ENCODE assay signal across 19 cellular contexts in genomic region chr2:109211324-109211723, GRCh38.
DNase-seq lines count a peak whose midpoint lies in the region; ATAC-seq and TF ChIP-seq lines count a peak whose summit lies in the region.
"Had no signal": no experiment of that assay in that cellular context is flagged by ENCODE, and none has a peak within 500 bp of the region (broad histone marks: within the 10 kb centered on the region; RNA-seq: fewer than 3 reads in every experiment).

No MANE protein-coding gene starts in this region.

- peaks cover 100% of the 10 kb centered on the region for H4K20me1 ChIP-seq in BLaER1
- H4K20me1 ChIP-seq in neural progenitor cell (ENCODE audit: low read depth) = no peaks in the 10 kb centered on the region

- no peak overlapping the region for H3K9ac ChIP-seq in BLaER1
- no peak overlapping the region for H3K9ac ChIP-seq in neural progenitor cell
- H3K9ac ChIP-seq: SK-N-SH had no signal

- H3K27ac ChIP-seq in BLaER1 (no peak overlapping the region), RWPE1 (peak overlapping the region; percentile 75), neural progenitor cell (no peak overlapping the region)

- H3K27ac Mint-ChIP-seq in CD14-positive monocyte = peak overlapping the region in 6 of 7 donors; percentile 4 to 90 (median 68)
- H3K27ac Mint-ChIP-seq in neural progenitor cell = no peak overlapping the region
- H3K27ac Mint-ChIP-seq in Caco-2 (ENCODE audit: unreplicated experiment) = no peak overlapping the region
- H3K27ac Mint-ChIP-seq: CD4-positive, alpha-beta T cell; H9 had no signal

- peak overlapping the region in 1 of 2 donors; percentile 1 for H3K4me3 Mint-ChIP-seq in CD14-positive monocyte
- peak overlapping the region; percentile 5 for H3K4me3 Mint-ChIP-seq in neural progenitor cell
- no peak overlapping the region for H3K4me3 Mint-ChIP-seq in Caco-2 (ENCODE audit: unreplicated experiment)
- H3K4me3 Mint-ChIP-seq: CD4-positive, alpha-beta T cell; H9 had no signal

- TF ChIP-seq CTCF in CD14-positive monocyte (IDR thresholded peaks at IDR 0.05) (no peak), RWPE1 (conservative IDR thresholded peaks at IDR 0.05; ENCODE audit: low read depth) (no peak), neural progenitor cell (IDR thresholded peaks at IDR 0.05) (no peak), Caco-2 (IDR thresholded peaks at IDR 0.05; ENCODE audit: insufficient read depth in 1 of 2, low read depth in 1 of 2, low read length in 1 of 2, severe bottlenecking in 1 of 2, unreplicated experiment in 1 of 2) (no peak)

- H3K27me3 Mint-ChIP-seq in CD14-positive monocyte (ENCODE audit: low read depth in 3 of 3) (peaks cover 13 to 19% (median 18%) of the 10 kb centered on the region in 3 donors), neural progenitor cell (ENCODE audit: insufficient read depth, low read depth) (peaks cover 9% of the 10 kb centered on the region), Caco-2 (ENCODE audit: insufficient read depth, unreplicated experiment) (peaks cover 11% of the 10 kb centered on the region)

- CTCF ChIA-PET in RWPE1 (lab: Yijun Ruan, JAX) = interaction anchor here (0.6 kb wide), 1 partner anchor 501 kb away, joined by 4 read pairs; no protein-coding TSS in a partner anchor
- CTCF ChIA-PET in Caco-2 (lab: Charles Lee) = no interaction called here

- no TSS peak for BruUV-seq in Caco-2 (replicated peaks; lab: Mats Ljungman, UMichigan)

- H3K9me3 Mint-ChIP-seq in CD14-positive monocyte = peaks cover 1 to 9% (median 6%) of the 10 kb centered on the region in 7 donors
- no peaks in the 10 kb centered on the region for H3K9me3 Mint-ChIP-seq in neural progenitor cell
- no peaks in the 10 kb centered on the region for H3K9me3 Mint-ChIP-seq in Caco-2 (ENCODE audit: unreplicated experiment)
- H3K9me3 Mint-ChIP-seq: CD4-positive, alpha-beta T cell; H9 had no signal

- H3K4me3 ChIP-seq in BLaER1 = no peak overlapping the region
- H3K4me3 ChIP-seq in neural progenitor cell = no peak overlapping the region
- H3K4me3 ChIP-seq in Caco-2 (ENCODE audit: low read depth, low read length) = no peak overlapping the region

- H3K4me1 ChIP-seq in BLaER1 (peaks cover 75% of the 10 kb centered on the region), neural progenitor cell (no peaks in the 10 kb centered on the region), Caco-2 (no peaks in the 10 kb centered on the region)

- intact Hi-C loops in CD14-positive monocyte (cut with micrococcal nuclease) (loop anchor here (5.0 to 10.0 kb wide), 3 partner anchors 46 to 121 kb away; no protein-coding TSS in a partner anchor), Caco-2 (cut with micrococcal nuclease; ENCODE audit: unreplicated experiment) (no loop called here)

- no peak for ATAC-seq in left lobe of liver

- H3K27me3 ChIP-seq in BLaER1 (peaks cover 62% of the 10 kb centered on the region), neural progenitor cell (no peaks in the 10 kb centered on the region), Caco-2 (replicated peaks; ENCODE audit: control insufficient read depth, insufficient read depth, low read length) (no peaks in the 10 kb centered on the region)

- no peaks in the 10 kb centered on the region for H3F3A ChIP-seq in neural progenitor cell (ENCODE audit: low read depth)

- H3K36me3 Mint-ChIP-seq in CD14-positive monocyte = peaks cover 6 to 28% of the 10 kb centered on the region in 2 donors
- H3K36me3 Mint-ChIP-seq in neural progenitor cell = no peaks in the 10 kb centered on the region
- H3K36me3 Mint-ChIP-seq in Caco-2 (ENCODE audit: insufficient read depth, unreplicated experiment) = no peaks in the 10 kb centered on the region

- peak overlapping the region; percentile 99 for H3K4me2 ChIP-seq in BLaER1
- H3K4me2 ChIP-seq in neural progenitor cell = no peak overlapping the region

- H3K9me3 ChIP-seq in BLaER1 (no peaks in the 10 kb centered on the region), neural progenitor cell (ENCODE audit: low read depth) (no peaks in the 10 kb centered on the region), Caco-2 (no peaks in the 10 kb centered on the region)
- H3K9me3 ChIP-seq: SK-N-SH had no signal

- no peaks in the 10 kb centered on the region for H3K79me2 ChIP-seq in neural progenitor cell (ENCODE audit: low read depth)

- POLR2A ChIA-PET in RWPE1 (lab: Yijun Ruan, JAX; ENCODE audit: low non-redundant PET) (no interaction called here), Caco-2 (lab: Charles Lee) (no interaction called here)

- H3K4me1 Mint-ChIP-seq in CD14-positive monocyte (peaks cover 69% of the 10 kb centered on the region), neural progenitor cell (peaks cover 47% of the 10 kb centered on the region), Caco-2 (ENCODE audit: low read depth, unreplicated experiment) (no peaks in the 10 kb centered on the region)

- DNase-seq in CD14-positive monocyte (ENCODE audit: low spot score) (no peak), RWPE1 (ENCODE audit: low spot score) (no peak), neural progenitor cell (ENCODE audit: low spot score) (no peak), left lobe of liver (ENCODE audit: low spot score) (no peak), Caco-2 (no peak), NCI-H748 (lab: John Stamatoyannopoulos, UW; ENCODE audit: unreplicated experiment) (no peak)
- DNase-seq: ACHN; AML-193; Calu3; CD4-positive, alpha-beta T cell; DMS79; H9; NCI-H1436; NCI-H2029; NCI-H510A; NCI-H82; SHP77; SK-N-SH had no signal

- H3K36me3 ChIP-seq in BLaER1 (no peaks in the 10 kb centered on the region), neural progenitor cell (no peaks in the 10 kb centered on the region), Caco-2 (ENCODE audit: control insufficient read depth, insufficient read depth, low read length) (no peaks in the 10 kb centered on the region)

- H2AFZ ChIP-seq in neural progenitor cell (replicated peaks) = no peak overlapping the region

Comparison
In these comparisons a context has a peak if more than half of its experiments do, and no peak if none do; other contexts are left out.
1. H3K27ac Mint-ChIP-seq: peak in CD14-positive monocyte (6 of 7); none in neural progenitor cell (single experiment) and Caco-2 (single experiment).